8 cellular contexts compared by ENCODE assay signal in the genomic region with DNA sequence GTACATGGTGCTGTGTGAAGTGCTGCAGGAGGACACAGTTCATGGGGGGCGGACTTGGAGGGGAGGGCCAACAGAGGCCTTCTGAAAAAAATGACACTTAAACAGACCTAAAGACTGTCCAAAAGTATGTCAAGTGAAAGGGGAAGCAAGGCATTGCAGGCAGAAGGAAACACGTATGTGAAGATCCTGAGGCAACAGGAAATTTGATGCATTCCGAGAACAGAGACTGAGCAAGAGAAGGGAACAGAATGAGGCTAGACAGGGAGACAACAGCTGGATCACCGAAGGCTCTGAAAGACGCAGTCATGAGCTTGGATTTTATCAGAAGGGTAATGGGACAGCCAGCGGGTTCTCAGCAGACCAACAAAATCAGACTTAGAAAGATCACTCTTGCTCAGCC. TPM values are rescaled to one million over a fixed set of nuclear protein-coding genes. Genes with fewer than 3 reads are reported as not detected.
DNase-seq lines count a peak whose midpoint lies in the region; ATAC-seq, FAIRE-seq and TF ChIP-seq lines count a peak whose summit lies in the region.

No MANE protein-coding gene starts in this region.

- no peak overlapping the region for H3K27ac Mint-ChIP-seq in activated naive CD8-positive, alpha-beta T cell treated with anti-CD3 and anti-CD28 coated beads for 36 hours

- no peaks in the 10 kb centered on the region for H3K27me3 Mint-ChIP-seq in activated naive CD8-positive, alpha-beta T cell treated with anti-CD3 and anti-CD28 coated beads for 36 hours

- H3K4me3 ChIP-seq in heart left ventricle (peak overlapping the region in 11 of 12 donors; percentile 63 to 99 (median 91)), lower lobe of right lung (peak overlapping the region; percentile 97), uterus (peak overlapping the region; percentile 98 to 99)

- no peaks in the 10 kb centered on the region for H3K9me3 Mint-ChIP-seq in activated naive CD8-positive, alpha-beta T cell treated with anti-CD3 and anti-CD28 coated beads for 36 hours

- ATAC-seq in heart left ventricle (no peak), lower lobe of right lung (no peak), HG02840 (IDR thresholded peaks at IDR 0.05; ENCODE audit: low FRiP score, unreplicated experiment) (no peak), HG02763 (IDR thresholded peaks at IDR 0.05; ENCODE audit: unreplicated experiment) (no peak)

- peak overlapping the region; percentile 97 for H3K4me3 Mint-ChIP-seq in activated naive CD8-positive, alpha-beta T cell treated with anti-CD3 and anti-CD28 coated beads for 36 hours

- intact Hi-C loops in heart left ventricle (cut with DNase I): loop anchor here in 3 of 10 donors (2.0 to 10.0 kb wide), 3 partner anchors 23 to 621 kb away; partner anchors contain the start of genes PHF12 (in 1 of the 3) and POLDIP2 (in 1 of the 3)
- intact Hi-C loops in cardiac septum (cut with DNase I): no loop called here
- intact Hi-C loops in lower lobe of right lung (cut with DNase I): no loop called here
- intact Hi-C loops in uterus (cut with DNase I; ENCODE audit: low total_unique reads): no loop called here

- TF ChIP-seq CTCF in heart left ventricle (IDR thresholded peaks at IDR 0.05) (no peak), lower lobe of right lung (IDR thresholded peaks at IDR 0.05) (no peak), uterus (IDR thresholded peaks at IDR 0.05) (no peak)

- peaks cover 0 to 36% (median 27%) of the 10 kb centered on the region in 9 donors for H3K36me3 ChIP-seq in heart left ventricle
- H3K36me3 ChIP-seq in lower lobe of right lung: peaks cover 32% of the 10 kb centered on the region
- H3K36me3 ChIP-seq in uterus: no peaks in the 10 kb centered on the region

- H3K27ac ChIP-seq in heart left ventricle (peak overlapping the region in 5 of 12 donors; percentile 80 to 99 (median 99)), lower lobe of right lung (peak overlapping the region; percentile 99), uterus (no peak overlapping the region)

- no peaks in the 10 kb centered on the region for H3K9me3 ChIP-seq in heart left ventricle
- H3K9me3 ChIP-seq in lower lobe of right lung: no peaks in the 10 kb centered on the region
- no peaks in the 10 kb centered on the region for H3K9me3 ChIP-seq in uterus

- no peak for FAIRE-seq in HTR-8/SVneo (lab: Jason Lieb, UNC)

- TF ChIP-seq POLR2A in heart left ventricle (IDR thresholded peaks at IDR 0.05): no peak
- TF ChIP-seq POLR2A in uterus (IDR thresholded peaks at IDR 0.05): no peak

- H3K27me3 ChIP-seq in heart left ventricle: no peaks in the 10 kb centered on the region
- H3K27me3 ChIP-seq in lower lobe of right lung (ENCODE audit: low read depth): no peaks in the 10 kb centered on the region
- no peaks in the 10 kb centered on the region for H3K27me3 ChIP-seq in uterus

- no peak for DNase-seq in heart left ventricle
- no peak for DNase-seq in cardiac septum (ENCODE audit: low spot score)
- DNase-seq in activated naive CD8-positive, alpha-beta T cell treated with anti-CD3 and anti-CD28 coated beads for 36 hours: no peak
- no peak for DNase-seq in lower lobe of right lung
- no peak for DNase-seq in uterus
- DNase-seq in HTR-8/SVneo (ENCODE audit: insufficient read length, low spot score): no peak

- H3K4me1 ChIP-seq in heart left ventricle: peaks cover 0 to 50% (median 43%) of the 10 kb centered on the region in 12 donors
- peaks cover 51% of the 10 kb centered on the region for H3K4me1 ChIP-seq in lower lobe of right lung
- H3K4me1 ChIP-seq in uterus: peaks cover 6 to 16% of the 10 kb centered on the region in 2 donors

- no peaks in the 10 kb centered on the region for H3K36me3 Mint-ChIP-seq in activated naive CD8-positive, alpha-beta T cell treated with anti-CD3 and anti-CD28 coated beads for 36 hours

- 43 to 61% (median 53%) methylated on average over 6 of the region's 6 CpGs for WGBS in heart left ventricle, 4 donors

- peaks cover 34% of the 10 kb centered on the region for H3K4me1 Mint-ChIP-seq in activated naive CD8-positive, alpha-beta T cell treated with anti-CD3 and anti-CD28 coated beads for 36 hours

RNA-seq across cellular contexts. Expression of gene IFT20, which starts 1.1 kb away (rescaled TPM):
- total RNA-seq in heart left ventricle (10 to 100 TPM in 6 of 9 donors, 1 to 10 TPM in 3; 7.9 to 16.7 (median 11.0) TPM), cardiac septum (17.3 TPM), lower lobe of right lung (33.2 TPM), uterus (100 to 1,000 TPM in 1 of 4 donors, 10 to 100 TPM in 3; 30.5 to 241 (median 59.1) TPM)
- polyA plus RNA-seq in heart left ventricle: 10 to 100 TPM; 17.4 to 18.9 TPM
- total RNA-seq in activated naive CD8-positive, alpha-beta T cell treated with anti-CD3 and anti-CD28 coated beads for 36 hours: 10 to 100 TPM; 17.0 to 21.4 TPM

RNA-seq across cellular contexts. Expression of gene TNFAIP1, which starts 1.4 kb away (rescaled TPM):
- 10 to 100 TPM; 31.7 to 83.4 (median 50.3) TPM for total RNA-seq in heart left ventricle
- 10 to 100 TPM; 11.9 to 47.8 TPM for polyA plus RNA-seq in heart left ventricle
- total RNA-seq in cardiac septum: 58.5 TPM
- 10 to 100 TPM; 22.2 to 23.2 TPM for total RNA-seq in activated naive CD8-positive, alpha-beta T cell treated with anti-CD3 and anti-CD28 coated beads for 36 hours
- total RNA-seq in lower lobe of right lung: 56.1 TPM
- total RNA-seq in uterus: 10 to 100 TPM; 18.2 to 67.1 (median 38.4) TPM

RNA-seq across cellular contexts. Expression of gene TMEM97, which starts 15.2 kb away (rescaled TPM):
- total RNA-seq in heart left ventricle (1 to 10 TPM; 2.5 to 6.0 (median 3.3) TPM), cardiac septum (3.9 TPM), lower lobe of right lung (51.5 TPM), uterus (10 to 100 TPM in 2 of 4 donors, 1 to 10 TPM in 2; 1.5 to 17.9 (median 10.4) TPM)
- polyA plus RNA-seq in heart left ventricle: 1 to 10 TPM; 1.4 to 7.9 TPM
- total RNA-seq in activated naive CD8-positive, alpha-beta T cell treated with anti-CD3 and anti-CD28 coated beads for 36 hours: 10 to 100 TPM; 58.1 to 58.2 TPM

RNA-seq across cellular contexts. Expression of gene POLDIP2, which starts 23.2 kb away (rescaled TPM):
- 100 to 1,000 TPM; 125 to 194 (median 163) TPM for total RNA-seq in heart left ventricle
- polyA plus RNA-seq in heart left ventricle: 100 to 1,000 TPM in 1 of 2 donors, 10 to 100 TPM in 1; 97.8 to 186 TPM
- total RNA-seq in cardiac septum: 127 TPM
- 100 to 1,000 TPM; 125 to 126 TPM for total RNA-seq in activated naive CD8-positive, alpha-beta T cell treated with anti-CD3 and anti-CD28 coated beads for 36 hours
- total RNA-seq in lower lobe of right lung: 54.7 TPM
- 10 to 100 TPM; 37.7 to 53.0 (median 41.2) TPM for total RNA-seq in uterus

RNA-seq across cellular contexts. Expression of gene SEBOX, which starts 30.8 kb away (rescaled TPM):
- not detected for total RNA-seq in heart left ventricle
- polyA plus RNA-seq in heart left ventricle: not detected
- not detected for total RNA-seq in cardiac septum
- not detected for total RNA-seq in activated naive CD8-positive, alpha-beta T cell treated with anti-CD3 and anti-CD28 coated beads for 36 hours
- not detected for total RNA-seq in lower lobe of right lung
- total RNA-seq in uterus: not detected
